9 cellular contexts compared by ENCODE assay signal in the genomic region with DNA sequence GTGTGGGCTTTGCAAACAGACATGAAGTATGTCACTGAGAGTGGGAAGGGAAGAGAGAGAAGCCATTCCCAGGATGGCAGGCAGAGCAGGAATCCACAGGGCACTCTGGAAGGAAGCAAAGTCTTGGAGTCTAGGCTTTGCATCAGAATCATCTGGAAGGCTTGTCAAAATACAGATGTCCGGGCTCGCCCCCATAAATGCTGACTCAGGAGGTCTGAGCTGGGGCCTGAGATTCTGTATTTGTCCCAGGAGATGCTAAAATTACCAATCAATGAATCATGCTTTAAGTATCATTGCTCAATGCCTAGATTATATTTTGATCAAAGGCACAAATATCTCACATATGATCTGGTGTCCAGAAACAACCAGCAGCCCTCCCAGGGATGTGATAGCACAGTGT. TPM values are rescaled to one million over a fixed set of nuclear protein-coding genes. Genes with fewer than 3 reads are reported as not detected.
"Had no signal": no experiment of that assay in that cellular context is flagged by ENCODE, and none has a peak within 500 bp of the region (broad histone marks: within the 10 kb centered on the region; RNA-seq: fewer than 3 reads in every experiment).

No MANE protein-coding gene starts in this region.

- H3K27ac ChIP-seq: KMS-11 had no signal

- H3K4me1 ChIP-seq: HAP-1 had no signal

- ATAC-seq: GM23338, HCT116 had no signal

- H2AFZ ChIP-seq: GM23338 had no signal

- H3K36me3 ChIP-seq: HAP-1 had no signal

- DNase-seq: H7, HFFc6, KBM-7 had no signal

- H3K4me3 ChIP-seq: GM23338, HAP-1 had no signal

- H3K9ac ChIP-seq: KMS-11 had no signal

- H3K4me2 ChIP-seq: GM23338, KMS-11 had no signal

- H3K9me3 ChIP-seq: HAP-1 had no signal

RNA-seq across cellular contexts. Expression of gene PTPRT, which starts 46.3 kb away (rescaled TPM):
- total RNA-seq: GM23338, H4, HFFc6, HT-29 had no signal
- polyA plus RNA-seq: GM23338 had no signal
